1 cellular context compared by ENCODE assay signal in genomic region chr22:20573830-20574615, GRCh38.
TF ChIP-seq lines count a peak whose summit lies in the region.

No MANE protein-coding gene starts in this region.

TF ChIP-seq in K562, 482 proteins besides CTCF, POLR2A, EP300 and RAD21 (continued from another document):
- TF ChIP-seq RERE (CRISPR knock-in tag; IDR thresholded peaks at IDR 0.05; ENCODE audit: borderline replicate concordance) (0 out of 2 replicates have a peak, but pooled peaks have one; percentile 4), CTBP1 (IDR thresholded peaks at IDR 0.05; ENCODE audit: borderline replicate concordance) (no peak), CCAR2 (IDR thresholded peaks at IDR 0.05; ENCODE audit: low read depth, low read length) (no peak), ATF3 (IDR thresholded peaks at IDR 0.05) (no peak), ATF3 (CRISPR knock-in tag; conservative IDR thresholded peaks at IDR 0.05) (0 out of 2 replicates have a peak, but pooled peaks have one; percentile 24), ZNF282 (CRISPR knock-in tag; IDR thresholded peaks at IDR 0.05) (no peak), TEAD1 (CRISPR knock-in tag; IDR thresholded peaks at IDR 0.05) (peak in 1 of 2 experiments; percentile 63; a peak in 1 of 4 replicates), ZNF395 (CRISPR knock-in tag; IDR thresholded peaks at IDR 0.05) (no peak), ZBTB7A (IDR thresholded peaks at IDR 0.05; ENCODE audit: borderline replicate concordance, control insufficient read depth, low read depth, low read length) (no peak), HDAC3 (IDR thresholded peaks at IDR 0.05; ENCODE audit: borderline replicate concordance, partially characterized antibody) (no peak), RBFOX2 (IDR thresholded peaks at IDR 0.05; ENCODE audit: low read depth, low read length) (no peak), CBX1 (IDR thresholded peaks at IDR 0.05; ENCODE audit: low read depth) (no peak), NELFE (IDR thresholded peaks at IDR 0.05; ENCODE audit: insufficient read depth, insufficient read length) (no peak), CHD2 (IDR thresholded peaks at IDR 0.05; ENCODE audit: low read depth, low read length) (no peak), ARID2 (IDR thresholded peaks at IDR 0.05) (no peak), CBFA2T2 (conservative IDR thresholded peaks at IDR 0.05) (0 out of 2 replicates have a peak, but pooled peaks have one; percentile 6), CEBPZ (IDR thresholded peaks at IDR 0.05; ENCODE audit: borderline replicate concordance, low read depth, low read length) (no peak), STAT6 (CRISPR knock-in tag; IDR thresholded peaks at IDR 0.05) (no peak; the same call in 1 of the 2 replicates), RBM14 (IDR thresholded peaks at IDR 0.05; ENCODE audit: borderline replicate concordance, insufficient read depth, low read depth, low read length) (no peak), HIVEP1 (CRISPR knock-in tag; IDR thresholded peaks at IDR 0.05) (no peak), FOXJ3 (CRISPR knock-in tag; IDR thresholded peaks at IDR 0.05) (peak; percentile 38; the same call in 1 of the 2 replicates), WHSC1 (IDR thresholded peaks at IDR 0.05; ENCODE audit: low read length) (peak; percentile 77), POLR2G (IDR thresholded peaks at IDR 0.05; ENCODE audit: low read depth, low read length) (peak; percentile 67), MAX (CRISPR knock-in tag; IDR thresholded peaks at IDR 0.05) (peak; percentile 63), MCM3 (IDR thresholded peaks at IDR 0.05) (no peak), USF2 (CRISPR knock-in tag; IDR thresholded peaks at IDR 0.05) (no peak), EWSR1 (IDR thresholded peaks at IDR 0.05; ENCODE audit: borderline replicate concordance, low read depth, partially characterized antibody) (no peak), KLF13 (tag; IDR thresholded peaks at IDR 0.05; ENCODE audit: borderline replicate concordance, low read depth) (no peak), ZKSCAN1 (IDR thresholded peaks at IDR 0.05; ENCODE audit: low read depth, low read length) (no peak), FOXM1 (IDR thresholded peaks at IDR 0.05; ENCODE audit: low read depth) (no peak), FOXM1 (CRISPR knock-in tag; IDR thresholded peaks at IDR 0.05; ENCODE audit: low read depth) (0 out of 2 replicates have a peak, but pooled peaks have one; percentile 16), DIDO1 (tag; IDR thresholded peaks at IDR 0.05; ENCODE audit: low read depth) (no peak), DPF2 (IDR thresholded peaks at IDR 0.05) (no peak), ELF1 (tag; IDR thresholded peaks at IDR 0.05) (no peak), ZNF639 (CRISPR knock-in tag; conservative IDR thresholded peaks at IDR 0.05 in 1 of 2, IDR thresholded peaks at IDR 0.05 in 1 of 2) (no peak), FOXO4 (CRISPR knock-in tag; IDR thresholded peaks at IDR 0.05) (peak; percentile 33; the same call in 1 of the 2 replicates), FOXP1 (CRISPR knock-in tag; IDR thresholded peaks at IDR 0.05) (peak; percentile 56; the same call in 1 of the 2 replicates)
